8 cellular contexts compared by ENCODE assay signal in genomic region chr17:45619983-45620382, GRCh38.
DNase-seq lines count a peak whose midpoint lies in the region; ATAC-seq, FAIRE-seq and TF ChIP-seq lines count a peak whose summit lies in the region.
"Not testable (repeated sequence)": the region's sequence is repeated elsewhere in the genome, so short reads cannot be mapped to it uniquely, and the experiment has no call there.

No MANE protein-coding gene starts in this region.

- DNase-seq in H7 (peak; percentile 67), HTR-8/SVneo (ENCODE audit: insufficient read length, low spot score) (peak; percentile 79), breast epithelium (ENCODE audit: low spot score in 2 of 2) (peak; percentile 79 to 86), retina (peak; percentile 53), testis (peak; percentile 90)
- peak; percentile 91 for DNase-seq in activated CD4-positive, alpha-beta T cell treated with anti-CD3 and anti-CD28 coated beads for 36 hours

- not testable (repeated sequence) for H3K9me3 ChIP-seq in breast epithelium; iPS-18c (ENCODE audit: control insufficient read depth, insufficient read depth, low read length); testis

- peak; percentile 98 for FAIRE-seq in HTR-8/SVneo (lab: Jason Lieb, UNC)

- not testable (repeated sequence) for H3K36me3 ChIP-seq in H7 (replicated peaks; ENCODE audit: control insufficient read depth, insufficient read depth, low read length); breast epithelium; testis (ENCODE audit: low read depth, missing control alignments)

- not testable (repeated sequence) for H3K4me1 ChIP-seq in breast epithelium, testis

- H3K27ac Mint-ChIP-seq in activated CD4-positive, alpha-beta T cell treated with anti-CD3 and anti-CD28 coated beads for 36 hours = peak overlapping the region; percentile 68

- ATAC-seq in activated CD4-positive, alpha-beta T cell treated with anti-CD3 and anti-CD28 coated beads for 36 hours = peak; percentile 100

- intact Hi-C loops in activated CD4-positive, alpha-beta T cell treated with anti-CD3 and anti-CD28 coated beads for 36 hours (cut with DNase I, micrococcal nuclease); breast epithelium (cut with DNase I; ENCODE audit: low total_unique reads); testis (cut with DNase I; ENCODE audit: low total_unique reads): not testable (repeated sequence)

- TF ChIP-seq POLR2A in breast epithelium (IDR thresholded peaks at IDR 0.05); testis (IDR thresholded peaks at IDR 0.05): not testable (repeated sequence)

- WGBS in testis, 2 donors = 0 to 7% methylated on average over 7 to 11 of the region's 16 CpGs

- POLR2A ChIA-PET in activated CD4-positive, alpha-beta T cell treated with anti-CD3 and anti-CD28 coated beads for 36 hours (lab: Charles Lee) = not testable (repeated sequence)

- CTCF ChIA-PET in activated CD4-positive, alpha-beta T cell treated with anti-CD3 and anti-CD28 coated beads for 36 hours (lab: Charles Lee) = not testable (repeated sequence)

- not testable (repeated sequence) for H3K27me3 Mint-ChIP-seq in activated CD4-positive, alpha-beta T cell treated with anti-CD3 and anti-CD28 coated beads for 36 hours

- H3K4me3 ChIP-seq in GM12875 (ENCODE audit: low read depth, low read length) (peak overlapping the region; percentile 43), H7 (ENCODE audit: insufficient read depth, low read depth, low read length) (peak overlapping the region; percentile 30; the same call in 1 of the 2 replicates), breast epithelium (peak overlapping the region; percentile 52 to 90 (median 67)), iPS-18c (ENCODE audit: insufficient read depth, low read depth, low read length) (peak overlapping the region; percentile 28; the same call in 1 of the 2 replicates), testis (peak overlapping the region; percentile 61 to 85)

- not testable (repeated sequence) for H3K27me3 ChIP-seq in H7 (ENCODE audit: control insufficient read depth, insufficient read depth, low read length); breast epithelium; testis

- H3K4me1 Mint-ChIP-seq in activated CD4-positive, alpha-beta T cell treated with anti-CD3 and anti-CD28 coated beads for 36 hours = not testable (repeated sequence)

- H3K4me3 Mint-ChIP-seq in activated CD4-positive, alpha-beta T cell treated with anti-CD3 and anti-CD28 coated beads for 36 hours = peak overlapping the region; percentile 76

- not testable (repeated sequence) for H3K36me3 Mint-ChIP-seq in activated CD4-positive, alpha-beta T cell treated with anti-CD3 and anti-CD28 coated beads for 36 hours (ENCODE audit: low read depth)

- not testable (repeated sequence) for TF ChIP-seq CTCF in GM12875 (IDR thresholded peaks at IDR 0.05; ENCODE audit: borderline replicate concordance, insufficient read depth, low read depth, low read length); breast epithelium (IDR thresholded peaks at IDR 0.05); testis (IDR thresholded peaks at IDR 0.05)

- H3K27ac ChIP-seq in breast epithelium, testis: not testable (repeated sequence)

- not testable (repeated sequence) for H3K9me3 Mint-ChIP-seq in activated CD4-positive, alpha-beta T cell treated with anti-CD3 and anti-CD28 coated beads for 36 hours (ENCODE audit: low read depth)
